19 cellular contexts compared by ENCODE assay signal in the genomic region with DNA sequence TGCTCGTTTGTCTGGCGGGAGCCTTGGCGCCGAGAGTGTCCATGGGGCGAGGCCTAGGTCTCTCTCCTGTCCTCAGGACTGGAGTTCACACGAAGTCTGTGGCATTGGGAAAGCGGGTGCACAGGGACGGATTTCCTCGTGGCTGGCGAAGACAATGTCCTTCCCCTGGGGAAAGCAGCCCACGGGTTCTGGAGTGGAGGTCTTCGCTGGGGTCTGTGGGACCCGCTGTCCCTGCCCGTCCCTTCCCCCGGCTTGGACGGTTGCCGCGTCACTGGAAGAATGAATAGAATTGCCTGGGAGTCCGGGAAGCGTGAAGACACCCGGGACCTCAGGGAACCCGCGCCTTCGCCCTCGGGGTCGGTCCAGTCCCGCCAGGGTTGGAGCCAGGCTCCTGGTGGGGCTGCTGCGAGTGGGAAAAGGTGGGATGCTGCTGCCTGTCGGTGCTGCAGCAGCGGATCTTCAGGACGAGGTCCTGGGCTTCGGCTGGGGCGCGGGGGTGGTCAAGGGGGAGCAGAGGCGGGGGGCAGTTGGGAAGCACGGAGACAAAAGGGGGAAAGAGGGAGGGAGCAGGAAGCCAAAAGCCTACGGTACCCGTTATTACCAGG.
DNase-seq lines count a peak whose midpoint lies in the region; ATAC-seq and TF ChIP-seq lines count a peak whose summit lies in the region.
"Had no signal": no experiment of that assay in that cellular context is flagged by ENCODE, and none has a peak within 500 bp of the region (broad histone marks: within the 10 kb centered on the region; RNA-seq: fewer than 3 reads in every experiment).

No MANE protein-coding gene starts in this region.

- intact Hi-C loops in natural killer cell (cut with micrococcal nuclease), result no loop called here

- H3K27ac Mint-ChIP-seq in chondrocyte (ENCODE audit: unreplicated experiment) (no peak overlapping the region), natural killer cell (no peak overlapping the region)
- H3K27ac Mint-ChIP-seq: activated CD4-positive, alpha-beta T cell treated with anti-CD3 and anti-CD28 coated beads, Interleukin-2, amount 10 ng/mL, durations not matched to agents 24 days and 14 days; CD8-positive, alpha-beta memory T cell had no signal

- no peak for TF ChIP-seq CTCF in GM13976 (IDR thresholded peaks at IDR 0.05; ENCODE audit: borderline replicate concordance, control extremely low read depth, extremely low read depth, insufficient read depth, missing control alignments)
- TF ChIP-seq CTCF in chondrocyte (IDR thresholded peaks at IDR 0.05), result no peak
- no peak for TF ChIP-seq CTCF in natural killer cell (IDR thresholded peaks at IDR 0.05)

- in situ Hi-C loops in GM13976 (cut with MboI; ENCODE audit: low sequenced_read_pairs, unreplicated experiment), result no loop called here

- H3K36me3 Mint-ChIP-seq in chondrocyte (ENCODE audit: low read depth) (peaks cover 4% of the 10 kb centered on the region), natural killer cell (peaks cover 12% of the 10 kb centered on the region)

- no peaks in the 10 kb centered on the region for H3K27me3 Mint-ChIP-seq in chondrocyte (ENCODE audit: low read depth)
- peaks cover 0 to 2% of the 10 kb centered on the region in 2 donors for H3K27me3 Mint-ChIP-seq in natural killer cell (ENCODE audit: low read depth in 2 of 2)

- ATAC-seq in natural killer cell (peak in 1 of 3 donors; percentile 37), GM18909 (IDR thresholded peaks at IDR 0.05; ENCODE audit: poor library complexity, unreplicated experiment) (no peak), GM19035 (IDR thresholded peaks at IDR 0.05; ENCODE audit: unreplicated experiment) (no peak), HG02884 (IDR thresholded peaks at IDR 0.05; ENCODE audit: unreplicated experiment) (no peak)
- ATAC-seq: left colon had no signal

- peaks cover 15% of the 10 kb centered on the region for H3K9me3 Mint-ChIP-seq in chondrocyte (ENCODE audit: low read depth)
- peaks cover 4 to 5% of the 10 kb centered on the region in 2 donors for H3K9me3 Mint-ChIP-seq in natural killer cell

- H3K4me1 Mint-ChIP-seq in chondrocyte (ENCODE audit: low read depth), result no peaks in the 10 kb centered on the region
- H3K4me1 Mint-ChIP-seq in natural killer cell, result peaks cover 0 to 17% of the 10 kb centered on the region in 2 donors
- H3K4me1 Mint-ChIP-seq: activated CD4-positive, alpha-beta T cell treated with anti-CD3 and anti-CD28 coated beads, Interleukin-2, amount 10 ng/mL, durations not matched to agents 24 days and 14 days had no signal

- H3K4me3 Mint-ChIP-seq in chondrocyte (ENCODE audit: unreplicated experiment) (no peak overlapping the region), natural killer cell (peak overlapping the region; percentile 0)
- H3K4me3 Mint-ChIP-seq: activated CD4-positive, alpha-beta T cell treated with anti-CD3 and anti-CD28 coated beads, Interleukin-2, amount 10 ng/mL, durations not matched to agents 24 days and 14 days; CD8-positive, alpha-beta memory T cell had no signal

- peak; percentile 18 for DNase-seq in Daoy (ENCODE audit: low read depth)
- peak; percentile 32 for DNase-seq in GM13976 (ENCODE audit: low spot score)
- DNase-seq in chondrocyte (ENCODE audit: low spot score), result peak; percentile 95
- no peak for DNase-seq in natural killer cell
- no peak for DNase-seq in activated CD4-positive, CD25-positive, alpha-beta regulatory T cell (lab: John Stamatoyannopoulos, UW)
- DNase-seq: activated CD4-positive, alpha-beta T cell treated with anti-CD3 and anti-CD28 coated beads, Interleukin-2, amount 10 ng/mL, durations not matched to agents 24 days and 14 days; amniotic stem cell; dorsolateral prefrontal cortex; EL; foreskin melanocyte; NCI-H187 treated with DMSO at 0.1 percent for 48 hours; NK-92 treated with Interleukin-12 subunit alpha and Interleukin-12 subunit beta, amount 100 ng/mL, for 24 hours; retina; transverse colon had no signal

Comparison
In these comparisons a context has a peak if more than half of its experiments do, and no peak if none do; other contexts are left out.
1. DNase-seq: peak in Daoy (single experiment), GM13976 (single experiment) and chondrocyte (single experiment); none in natural killer cell (single experiment) and activated CD4-positive, CD25-positive, alpha-beta regulatory T cell (0 of 4).